Comparison of ENCODE assay signal across 1 cellular context in the genomic region with DNA sequence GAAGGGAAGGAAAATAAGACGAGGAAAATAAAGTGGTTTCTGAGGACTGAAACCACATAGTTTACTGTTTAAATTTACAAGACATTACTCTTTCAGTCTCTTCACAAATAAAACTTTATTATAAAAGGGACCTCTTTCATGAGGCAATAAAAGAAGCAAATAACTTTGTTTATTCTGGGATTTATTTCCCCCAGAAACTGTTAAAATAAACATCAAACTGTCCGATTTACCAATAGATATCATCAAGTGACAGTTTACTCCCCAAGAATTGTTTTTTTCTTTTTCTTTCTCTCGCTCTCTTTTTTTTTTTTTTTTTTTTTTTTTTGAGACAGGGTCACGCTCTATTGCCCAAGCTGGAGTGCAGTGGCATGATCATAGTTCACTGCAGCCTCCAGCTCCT.
TF ChIP-seq lines count a peak whose summit lies in the region.

No MANE protein-coding gene starts in this region.

TF ChIP-seq in GM12878, 131 proteins besides CTCF, POLR2A, EP300 and RAD21:
- TF ChIP-seq, protein P1, sequence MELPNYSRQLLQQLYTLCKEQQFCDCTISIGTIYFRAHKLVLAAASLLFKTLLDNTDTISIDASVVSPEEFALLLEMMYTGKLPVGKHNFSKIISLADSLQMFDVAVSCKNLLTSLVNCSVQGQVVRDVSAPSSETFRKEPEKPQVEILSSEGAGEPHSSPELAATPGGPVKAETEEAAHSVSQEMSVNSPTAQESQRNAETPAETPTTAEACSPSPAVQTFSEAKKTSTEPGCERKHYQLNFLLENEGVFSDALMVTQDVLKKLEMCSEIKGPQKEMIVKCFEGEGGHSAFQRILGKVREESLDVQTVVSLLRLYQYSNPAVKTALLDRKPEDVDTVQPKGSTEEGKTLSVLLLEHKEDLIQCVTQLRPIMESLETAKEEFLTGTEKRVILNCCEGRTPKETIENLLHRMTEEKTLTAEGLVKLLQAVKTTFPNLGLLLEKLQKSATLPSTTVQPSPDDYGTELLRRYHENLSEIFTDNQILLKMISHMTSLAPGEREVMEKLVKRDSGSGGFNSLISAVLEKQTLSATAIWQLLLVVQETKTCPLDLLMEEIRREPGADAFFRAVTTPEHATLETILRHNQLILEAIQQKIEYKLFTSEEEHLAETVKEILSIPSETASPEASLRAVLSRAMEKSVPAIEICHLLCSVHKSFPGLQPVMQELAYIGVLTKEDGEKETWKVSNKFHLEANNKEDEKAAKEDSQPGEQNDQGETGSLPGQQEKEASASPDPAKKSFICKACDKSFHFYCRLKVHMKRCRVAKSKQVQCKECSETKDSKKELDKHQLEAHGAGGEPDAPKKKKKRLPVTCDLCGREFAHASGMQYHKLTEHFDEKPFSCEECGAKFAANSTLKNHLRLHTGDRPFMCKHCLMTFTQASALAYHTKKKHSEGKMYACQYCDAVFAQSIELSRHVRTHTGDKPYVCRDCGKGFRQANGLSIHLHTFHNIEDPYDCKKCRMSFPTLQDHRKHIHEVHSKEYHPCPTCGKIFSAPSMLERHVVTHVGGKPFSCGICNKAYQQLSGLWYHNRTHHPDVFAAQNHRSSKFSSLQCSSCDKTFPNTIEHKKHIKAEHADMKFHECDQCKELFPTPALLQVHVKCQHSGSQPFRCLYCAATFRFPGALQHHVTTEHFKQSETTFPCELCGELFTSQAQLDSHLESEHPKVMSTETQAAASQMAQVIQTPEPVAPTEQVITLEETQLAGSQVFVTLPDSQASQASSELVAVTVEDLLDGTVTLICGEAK (IDR thresholded peaks at IDR 0.05; ENCODE audit: borderline replicate concordance): peak; percentile 33; the same call in 1 of the 2 replicates
- no peak for TF ChIP-seq GATAD2B (conservative IDR thresholded peaks at IDR 0.05; ENCODE audit: low read depth)
TF ChIP-seq in GM12878: peak in this region for 1.
